Comparison of ENCODE assay signal across 24 cellular contexts in the genomic region with DNA sequence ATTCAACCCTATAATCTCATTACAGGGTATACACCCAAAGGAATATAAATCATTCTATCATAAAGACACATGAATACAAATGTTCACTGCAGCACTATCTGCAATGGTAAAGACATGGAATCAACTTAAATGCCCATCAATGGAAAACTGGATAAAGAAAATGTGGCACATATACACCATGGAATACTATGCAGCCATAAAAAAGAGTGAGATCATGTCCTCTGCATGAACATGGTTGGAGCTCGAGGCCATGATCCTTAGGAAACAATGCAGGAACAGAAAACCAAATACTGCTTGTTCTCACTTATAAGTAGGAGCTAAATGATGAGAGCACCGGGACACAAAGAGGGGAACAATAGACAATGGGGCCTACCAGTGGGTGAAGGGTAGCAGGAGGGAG.
"Had no signal": no experiment of that assay in that cellular context is flagged by ENCODE, and none has a peak within 500 bp of the region (broad histone marks: within the 10 kb centered on the region; RNA-seq: fewer than 3 reads in every experiment).

No MANE protein-coding gene starts in this region.

- DNase-seq: KBM-7, NCI-H1092, NCI-H1105 treated with DMSO at 0.1 percent for 48 hours, NCI-H1417 treated with DMSO at 0.1 percent for 48 hours, NCI-H146, NCI-H1694 treated with DMSO at 0.1 percent for 48 hours, NCI-H1930, NCI-H2081, NCI-H2107, NCI-H2171, NCI-H226, NCI-H446, NCI-H510A, NCI-H524 treated with DMSO at 0.1 percent for 48 hours, NCI-H69, NCI-H774, PC-9, Peyer's patch, Right ventricle myocardium superior, SIG-M5 had no signal

- H3K27me3 ChIP-seq: Peyer's patch, SJSA1 had no signal

- H3K9me3 Mint-ChIP-seq: IgD-negative memory B cell had no signal

- H3K4me3 ChIP-seq: PC-9, Peyer's patch, SJSA1, SK-N-MC had no signal

- H3K4me2 ChIP-seq: PC-9 had no signal

- ATAC-seq: HepG2 had no signal

- H2AFZ ChIP-seq: PC-9 had no signal

- H3K36me3 ChIP-seq: Peyer's patch had no signal

- H3K9me3 ChIP-seq: Peyer's patch, SJSA1 had no signal

- H3K4me1 ChIP-seq: Peyer's patch, SJSA1 had no signal

- FAIRE-seq: HepG2 had no signal

- H3K27ac ChIP-seq: PC-9, Peyer's patch, SJSA1, SK-N-MC had no signal
